ENCODE assay signal across 19 cellular contexts in the genomic region with DNA sequence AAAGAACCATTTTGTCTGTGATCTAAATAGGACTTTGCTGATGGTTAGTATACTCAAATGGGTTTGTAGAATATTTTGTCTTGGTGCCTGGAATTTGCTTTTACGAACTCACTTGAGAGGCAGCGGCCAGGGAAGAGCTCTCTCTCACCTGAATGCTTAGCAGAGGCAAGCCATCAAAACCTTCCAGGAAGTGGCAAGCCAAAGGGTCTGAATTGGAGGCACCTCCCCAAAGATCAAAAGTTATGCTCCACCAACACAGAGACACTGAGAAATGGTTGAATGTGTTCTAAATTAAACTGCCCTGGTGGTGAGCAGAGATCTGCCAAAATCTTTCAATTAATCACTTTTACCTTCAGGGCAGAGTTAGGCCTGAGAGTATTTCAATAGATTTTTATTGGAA.
A peak's percentile ranks its signal among the peaks of the same experiment; 100 is the strongest.
DNase-seq lines count a peak whose midpoint lies in the region; ATAC-seq, FAIRE-seq and TF ChIP-seq lines count a peak whose summit lies in the region.
"Had no signal": no experiment of that assay in that cellular context is flagged by ENCODE, and none has a peak within 500 bp of the region (broad histone marks: within the 10 kb centered on the region; RNA-seq: fewer than 3 reads in every experiment).

No MANE protein-coding gene starts in this region.

- DNase-seq in activated gamma-delta T cell treated with Interleukin-2 at 50 U/mL for 16 hours: peak; percentile 13
- no peak for DNase-seq in activated gamma-delta T cell (lab: John Stamatoyannopoulos, UW)
- DNase-seq in WTC11 (ENCODE audit: low spot score): no peak
- DNase-seq in left kidney (ENCODE audit: low read depth, low spot score): peak; percentile 24
- no peak for DNase-seq in tibial nerve (ENCODE audit: low spot score in 2 of 2)
- no peak for DNase-seq in D721Med (ENCODE audit: insufficient read length, low spot score)
- no peak for DNase-seq in erythroblast (lab: John Stamatoyannopoulos, UW)
- DNase-seq: ACHN; activated CD4-positive, alpha-beta T cell treated with anti-CD3 and anti-CD28 coated beads, Interleukin-2, amount 50 U/mL, for 4 hours; anterior cingulate cortex; kidney; NCI-H1694; NCI-H82; PC-9; retina; tibial artery had no signal

- H3K4me1 ChIP-seq in tibial nerve: peaks cover 0 to 18% (median 2%) of the 10 kb centered on the region in 4 donors

- no peak for TF ChIP-seq EP300 in tibial nerve (IDR thresholded peaks at IDR 0.05)

- peaks cover 26% of the 10 kb centered on the region for H3K9me3 Mint-ChIP-seq in WTC11

- TF ChIP-seq CTCF in WTC11 (IDR thresholded peaks at IDR 0.05): no peak
- TF ChIP-seq CTCF in tibial nerve (IDR thresholded peaks at IDR 0.05): no peak
- no peak for TF ChIP-seq CTCF in D721Med (IDR thresholded peaks at IDR 0.05; ENCODE audit: insufficient read depth, missing control alignments)

- ATAC-seq in WTC11 (0 out of 2 replicates have a peak, but pooled peaks have one; percentile 44), HG03565 (IDR thresholded peaks at IDR 0.05; ENCODE audit: unreplicated experiment) (no peak)
- ATAC-seq: stimulated activated memory B cell treated with anti-CD40 and anti-IgM and Interleukin-4, amounts not matched to agents 10 μg/mL and 1 μg/mL and 100 μg/mL, for 72 hours had no signal

- no peaks in the 10 kb centered on the region; the same call in 1 of the 2 replicates for H3K27me3 Mint-ChIP-seq in WTC11 (ENCODE audit: low read depth)
- H3K27me3 Mint-ChIP-seq: stimulated activated memory B cell treated with anti-CD40 and anti-IgM and Interleukin-4, amounts not matched to agents 10 μg/mL and 1 μg/mL and 100 μg/mL, for 72 hours had no signal

- POLR2A ChIA-PET in WTC11 (lab: Charles Lee): no interaction called here

- no peak for FAIRE-seq in D721Med (lab: Jason Lieb, UNC)
- FAIRE-seq: kidney had no signal

- peak overlapping the region; percentile 32; the same call in 1 of the 2 replicates for H3K27ac Mint-ChIP-seq in WTC11
- H3K27ac Mint-ChIP-seq: CD14-positive monocyte; stimulated activated memory B cell treated with anti-CD40 and anti-IgM and Interleukin-4, amounts not matched to agents 10 μg/mL and 1 μg/mL and 100 μg/mL, for 72 hours had no signal

- no peak for TF ChIP-seq POLR2A in tibial nerve (IDR thresholded peaks at IDR 0.05)
- TF ChIP-seq POLR2A in erythroblast (IDR thresholded peaks at IDR 0.05; ENCODE audit: low read length): no peak

- peaks cover 27% of the 10 kb centered on the region for H3K36me3 Mint-ChIP-seq in WTC11

- no peaks in the 10 kb centered on the region for H3K27me3 ChIP-seq in tibial nerve
- H3K27me3 ChIP-seq: tibial artery had no signal

- H3K36me3 ChIP-seq in tibial nerve: no peaks in the 10 kb centered on the region
- H3K36me3 ChIP-seq: tibial artery had no signal

- no peak overlapping the region for H3K4me3 Mint-ChIP-seq in WTC11
- H3K4me3 Mint-ChIP-seq: CD14-positive monocyte; stimulated activated memory B cell treated with anti-CD40 and anti-IgM and Interleukin-4, amounts not matched to agents 10 μg/mL and 1 μg/mL and 100 μg/mL, for 72 hours had no signal

- H3K9me3 ChIP-seq in tibial nerve: no peaks in the 10 kb centered on the region
- H3K9me3 ChIP-seq: tibial artery had no signal

- H3K4me3 ChIP-seq in tibial nerve: no peak overlapping the region
- H3K4me3 ChIP-seq: PC-9, tibial artery had no signal

- CTCF ChIA-PET in WTC11 (lab: Charles Lee): interaction anchor here (0.6 to 1.0 kb wide), 2 partner anchors 30 kb away, joined by 3 to 5 read pairs; no protein-coding TSS in a partner anchor

- H3K4me1 Mint-ChIP-seq in WTC11: peaks cover 26% of the 10 kb centered on the region
- H3K4me1 Mint-ChIP-seq: stimulated activated memory B cell treated with anti-CD40 and anti-IgM and Interleukin-4, amounts not matched to agents 10 μg/mL and 1 μg/mL and 100 μg/mL, for 72 hours had no signal

- WGBS in tibial nerve, 2 donors: 82 to 85% methylated on average over 2 of the region's 2 CpGs

- H3K27ac ChIP-seq in tibial nerve: peak overlapping the region in 3 of 4 donors; percentile 60 to 79 (median 74)
- H3K27ac ChIP-seq: PC-9, tibial artery had no signal

TF ChIP-seq in WTC11, 78 proteins besides CTCF, POLR2A, EP300 and RAD21:
- TF ChIP-seq, protein P1, sequence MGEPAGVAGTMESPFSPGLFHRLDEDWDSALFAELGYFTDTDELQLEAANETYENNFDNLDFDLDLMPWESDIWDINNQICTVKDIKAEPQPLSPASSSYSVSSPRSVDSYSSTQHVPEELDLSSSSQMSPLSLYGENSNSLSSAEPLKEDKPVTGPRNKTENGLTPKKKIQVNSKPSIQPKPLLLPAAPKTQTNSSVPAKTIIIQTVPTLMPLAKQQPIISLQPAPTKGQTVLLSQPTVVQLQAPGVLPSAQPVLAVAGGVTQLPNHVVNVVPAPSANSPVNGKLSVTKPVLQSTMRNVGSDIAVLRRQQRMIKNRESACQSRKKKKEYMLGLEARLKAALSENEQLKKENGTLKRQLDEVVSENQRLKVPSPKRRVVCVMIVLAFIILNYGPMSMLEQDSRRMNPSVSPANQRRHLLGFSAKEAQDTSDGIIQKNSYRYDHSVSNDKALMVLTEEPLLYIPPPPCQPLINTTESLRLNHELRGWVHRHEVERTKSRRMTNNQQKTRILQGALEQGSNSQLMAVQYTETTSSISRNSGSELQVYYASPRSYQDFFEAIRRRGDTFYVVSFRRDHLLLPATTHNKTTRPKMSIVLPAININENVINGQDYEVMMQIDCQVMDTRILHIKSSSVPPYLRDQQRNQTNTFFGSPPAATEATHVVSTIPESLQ (CRISPR knock-in tag; IDR thresholded peaks at IDR 0.05): no peak
- TF ChIP-seq ZNF671 (CRISPR knock-in tag; IDR thresholded peaks at IDR 0.05) (no peak), ESRRA (CRISPR knock-in tag; IDR thresholded peaks at IDR 0.05; ENCODE audit: borderline replicate concordance) (no peak), SOX15 (CRISPR knock-in tag; IDR thresholded peaks at IDR 0.05) (no peak), NFATC4 (CRISPR knock-in tag; IDR thresholded peaks at IDR 0.05) (no peak), MYBL2 (CRISPR knock-in tag; IDR thresholded peaks at IDR 0.05) (no peak)

Comparison
In these comparisons a context has a peak if more than half of its experiments do, and no peak if none do; other contexts are left out.
1. DNase-seq: peak in activated gamma-delta T cell treated with Interleukin-2 at 50 U/mL for 16 hours (single experiment) and left kidney (single experiment); none in activated gamma-delta T cell (single experiment), WTC11 (single experiment), tibial nerve (0 of 2), D721Med (single experiment) and erythroblast (0 of 2).